ENCODE assay signal across 9 cellular contexts in the genomic region with DNA sequence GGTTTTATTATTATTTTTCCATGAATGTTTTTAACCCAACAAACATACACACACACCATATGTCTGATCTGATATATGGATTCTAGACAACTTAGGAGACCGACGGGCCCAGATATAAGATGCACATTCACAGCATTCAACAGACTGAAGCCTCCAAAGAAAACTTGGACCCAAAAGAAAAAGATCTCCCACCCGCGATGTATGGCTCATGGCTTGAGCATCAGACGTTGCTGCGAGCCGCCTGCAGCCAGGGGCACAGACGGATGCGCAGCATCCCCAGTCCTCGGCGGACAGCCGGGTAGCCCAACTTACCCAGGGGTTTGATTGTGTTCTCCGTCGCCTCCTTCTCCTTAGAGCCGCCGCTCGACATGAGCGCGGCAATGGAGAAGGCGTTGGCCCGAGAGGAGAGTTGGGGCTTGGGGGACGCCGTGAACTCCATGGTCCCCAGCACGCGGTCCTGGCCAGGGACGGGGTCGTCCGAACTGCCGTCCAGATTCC. TPM values are rescaled to one million over a fixed set of nuclear protein-coding genes. Genes with fewer than 3 reads are reported as not detected.
A peak's percentile ranks its signal among the peaks of the same experiment; 100 is the strongest.
DNase-seq lines count a peak whose midpoint lies in the region; ATAC-seq and TF ChIP-seq lines count a peak whose summit lies in the region.
"Had no signal": no experiment of that assay in that cellular context is flagged by ENCODE, and none has a peak within 500 bp of the region (broad histone marks: within the 10 kb centered on the region; RNA-seq: fewer than 3 reads in every experiment).

No MANE protein-coding gene starts in this region.

- H3K79me1 ChIP-seq in mesenchymal stem cell (replicated peaks; ENCODE audit: low read length, poor library complexity, severe bottlenecking) = no peaks in the 10 kb centered on the region

- H3K4me3 ChIP-seq in brain microvascular endothelial cell (ENCODE audit: low read depth, low read length) (peak overlapping the region; percentile 47), mesenchymal stem cell (ENCODE audit: insufficient read depth in 1 of 2, low read depth in 1 of 2, low read length in 2 of 2) (peak overlapping the region in 1 of 2 experiments; percentile 67)

- in situ Hi-C loops in brain microvascular endothelial cell (cut with HindIII; ENCODE audit: low pct_ligation_motif_present, low sequenced_read_pairs) = no loop called here

- H3K36me3 ChIP-seq in brain microvascular endothelial cell (replicated peaks) = no peaks in the 10 kb centered on the region
- H3K36me3 ChIP-seq in mesenchymal stem cell (ENCODE audit: control insufficient read depth in 1 of 2, insufficient read depth in 2 of 2, low read depth in 1 of 2, low read length in 2 of 2) = no peaks in the 10 kb centered on the region

- DNase-seq in stimulated activated naive CD8-positive, alpha-beta T cell treated with anti-CD3 and anti-CD28 coated beads, Interleukin-15, Interleukin-2, amounts not matched to agents 100 U/mL and 50 U/mL, for 24 hours = no peak
- DNase-seq in brain microvascular endothelial cell (no peak), mesenchymal stem cell (peak; percentile 28), inferior parietal cortex (ENCODE audit: extremely low spot score) (no peak), nucleus accumbens (lab: John Stamatoyannopoulos, UW) (no peak), DMS114 treated with DMSO at 0.1 percent for 48 hours (lab: John Stamatoyannopoulos, UW; ENCODE audit: unreplicated experiment) (no peak)
- DNase-seq: NCI-H526 had no signal

- peak overlapping the region; percentile 55 for H4K8ac ChIP-seq in mesenchymal stem cell (ENCODE audit: low read length)

- peaks cover 6% of the 10 kb centered on the region for H3K9me3 ChIP-seq in mesenchymal stem cell (ENCODE audit: control insufficient read depth, low read length)

- H3K27me3 Mint-ChIP-seq in stimulated activated naive CD8-positive, alpha-beta T cell treated with anti-CD3 and anti-CD28 coated beads, Interleukin-15, Interleukin-2, amounts not matched to agents 100 ng/mL and 50 ng/mL, for 24 hours = peaks cover 88% of the 10 kb centered on the region

- H3K27me3 ChIP-seq in brain microvascular endothelial cell (replicated peaks) (peaks cover 97% of the 10 kb centered on the region), mesenchymal stem cell (ENCODE audit: control insufficient read depth in 1 of 2, insufficient read depth in 1 of 2, low read length in 2 of 2) (peaks cover 94 to 100% of the 10 kb centered on the region in 2 experiments)

- no peak for TF ChIP-seq CTCF in brain microvascular endothelial cell (IDR thresholded peaks at IDR 0.05; ENCODE audit: low read depth, low read length, missing control alignments)

- H3K4me1 Mint-ChIP-seq in stimulated activated naive CD8-positive, alpha-beta T cell treated with anti-CD3 and anti-CD28 coated beads, Interleukin-15, Interleukin-2, amounts not matched to agents 100 ng/mL and 50 ng/mL, for 24 hours (ENCODE audit: low read depth) = peaks cover 15% of the 10 kb centered on the region

- H3K27ac Mint-ChIP-seq in stimulated activated naive CD8-positive, alpha-beta T cell treated with anti-CD3 and anti-CD28 coated beads, Interleukin-15, Interleukin-2, amounts not matched to agents 100 ng/mL and 50 ng/mL, for 24 hours = no peak overlapping the region

- no peak overlapping the region for H2AK5ac ChIP-seq in mesenchymal stem cell (ENCODE audit: low read length, severe bottlenecking)

- H3K4me2 ChIP-seq in mesenchymal stem cell (ENCODE audit: low read length, poor library complexity, severe bottlenecking) = peak overlapping the region; percentile 92

- peaks cover 23% of the 10 kb centered on the region for H3K4me1 ChIP-seq in mesenchymal stem cell (ENCODE audit: control insufficient read depth, insufficient read depth, low read depth, low read length)

- H3K27ac ChIP-seq in brain microvascular endothelial cell (no peak overlapping the region), mesenchymal stem cell (ENCODE audit: low read length, poor library complexity, severe bottlenecking) (no peak overlapping the region)

- H3K4me3 Mint-ChIP-seq in stimulated activated naive CD8-positive, alpha-beta T cell treated with anti-CD3 and anti-CD28 coated beads, Interleukin-15, Interleukin-2, amounts not matched to agents 100 ng/mL and 50 ng/mL, for 24 hours = peak overlapping the region; percentile 53

- peak overlapping the region; percentile 54 for H2AFZ ChIP-seq in mesenchymal stem cell (ENCODE audit: low read depth, low read length)

- no peak overlapping the region for H3K4ac ChIP-seq in mesenchymal stem cell (ENCODE audit: low read depth in 1 of 2, low read length in 2 of 2)

- H3K9ac ChIP-seq in mesenchymal stem cell (ENCODE audit: low read length) = no peak overlapping the region

- peak overlapping the region; percentile 19 for H2BK15ac ChIP-seq in mesenchymal stem cell (ENCODE audit: low read depth, poor library complexity, severe bottlenecking)

- H3K23ac ChIP-seq in mesenchymal stem cell (ENCODE audit: low read length in 2 of 2) = peak overlapping the region in 1 of 2 experiments; percentile 87

- H4K91ac ChIP-seq in mesenchymal stem cell (ENCODE audit: low read length) = no peak overlapping the region

- peaks cover 7% of the 10 kb centered on the region for H3K36me3 Mint-ChIP-seq in stimulated activated naive CD8-positive, alpha-beta T cell treated with anti-CD3 and anti-CD28 coated beads, Interleukin-15, Interleukin-2, amounts not matched to agents 100 ng/mL and 50 ng/mL, for 24 hours (ENCODE audit: low read depth)

- H3K14ac ChIP-seq in mesenchymal stem cell (ENCODE audit: low read length in 2 of 2) = no peak overlapping the region

- 4% methylated on average over 29 of the region's 29 CpGs for WGBS in mesenchymal stem cell

- no peak overlapping the region for H2BK5ac ChIP-seq in mesenchymal stem cell (ENCODE audit: low read depth, low read length, poor library complexity, severe bottlenecking)

- no peak overlapping the region for H3K18ac ChIP-seq in mesenchymal stem cell (ENCODE audit: low read depth in 1 of 2, low read length in 2 of 2)

- H2BK12ac ChIP-seq in mesenchymal stem cell (ENCODE audit: low read length in 2 of 2) = peak overlapping the region in 1 of 2 experiments; percentile 34

- no peaks in the 10 kb centered on the region for H3K9me3 Mint-ChIP-seq in stimulated activated naive CD8-positive, alpha-beta T cell treated with anti-CD3 and anti-CD28 coated beads, Interleukin-15, Interleukin-2, amounts not matched to agents 100 ng/mL and 50 ng/mL, for 24 hours

- H2BK120ac ChIP-seq in mesenchymal stem cell (ENCODE audit: low read depth, low read length) = peak overlapping the region; percentile 50

- no peak for ATAC-seq in stimulated activated naive CD8-positive, alpha-beta T cell treated with anti-CD3 and anti-CD28 coated beads, Interleukin-15, Interleukin-2, amounts not matched to agents 100 U/mL and 50 U/mL, for 24 hours
- no peak for ATAC-seq in esophagus mucosa

RNA-seq across cellular contexts. Expression of a gene that starts 0.7 kb away (rescaled TPM):
- polyA plus RNA-seq in mesenchymal stem cell (2013, experiment 1 of 2) = 1.1 TPM
- polyA plus RNA-seq in mesenchymal stem cell (2013, experiment 2 of 2) = 1.1 TPM
- total RNA-seq in esophagus mucosa = not detected
